1 cellular context compared by ENCODE assay signal in genomic region chr15:68431792-68432401, GRCh38.
TF ChIP-seq lines count a peak whose summit lies in the region.

ITGA11 (minus strand) TSS chr15:68432163; CDS start chr15:68432066, 97 bp downstream.

TF ChIP-seq in IMR-90, 13 proteins besides CTCF, POLR2A, EP300 and RAD21 (continued from another document):
- no peak for TF ChIP-seq FOS (IDR thresholded peaks at IDR 0.05; ENCODE audit: low read depth, low read length)
TF ChIP-seq in IMR-90: peak in this region for 2.
